Comparison of ENCODE assay signal across 18 cellular contexts in genomic region chr1:236185687-236186086, GRCh38.
"Had no signal": no experiment of that assay in that cellular context is flagged by ENCODE, and none has a peak within 500 bp of the region (broad histone marks: within the 10 kb centered on the region; RNA-seq: fewer than 3 reads in every experiment).

No MANE protein-coding gene starts in this region.

- H3K4me3 Mint-ChIP-seq: activated CD4-positive, alpha-beta T cell treated with anti-CD3 and anti-CD28 coated beads for 36 hours; activated CD8-positive, alpha-beta T cell treated with anti-CD3 and anti-CD28 coated beads, Interleukin-2, amount 10 ng/mL, durations not matched to agents 7 days and 5 days; naive thymus-derived CD8-positive, alpha-beta T cell; stimulated activated memory B cell treated with anti-CD40 and anti-IgM and Interleukin-4, amounts not matched to agents 10 μg/mL and 1 μg/mL and 100 μg/mL, for 72 hours had no signal

- H3K4me3 ChIP-seq: colonic mucosa, heart left ventricle, smooth muscle cell, upper lobe of left lung had no signal

- H3K9me3 ChIP-seq: colonic mucosa, neutrophil, upper lobe of left lung had no signal

- FAIRE-seq: islet of Langerhans had no signal

- ATAC-seq: activated CD4-positive, alpha-beta T cell treated with anti-CD3 and anti-CD28 coated beads for 36 hours; activated CD8-positive, alpha-beta T cell treated with anti-CD3 and anti-CD28 coated beads, Interleukin-2, amount 10 ng/mL, durations not matched to agents 7 days and 5 days; heart left ventricle; naive thymus-derived CD8-positive, alpha-beta T cell; right cardiac atrium; stimulated activated memory B cell treated with anti-CD40 and anti-IgM and Interleukin-4, amounts not matched to agents 10 μg/mL and 1 μg/mL and 100 μg/mL, for 72 hours had no signal

- H3K27ac ChIP-seq: colonic mucosa, heart left ventricle, neutrophil, upper lobe of left lung, VCaP had no signal

- H3K27me3 ChIP-seq: colonic mucosa, heart left ventricle, neutrophil, upper lobe of left lung had no signal

- H3K4me1 Mint-ChIP-seq: activated CD4-positive, alpha-beta T cell treated with anti-CD3 and anti-CD28 coated beads for 36 hours had no signal

- H3K27ac Mint-ChIP-seq: activated CD4-positive, alpha-beta T cell treated with anti-CD3 and anti-CD28 coated beads for 36 hours; activated CD8-positive, alpha-beta T cell treated with anti-CD3 and anti-CD28 coated beads, Interleukin-2, amount 10 ng/mL, durations not matched to agents 7 days and 5 days; stimulated activated memory B cell treated with anti-CD40 and anti-IgM and Interleukin-4, amounts not matched to agents 10 μg/mL and 1 μg/mL and 100 μg/mL, for 72 hours had no signal

- DNase-seq: activated CD4-positive, alpha-beta T cell treated with anti-CD3 and anti-CD28 coated beads for 36 hours; activated CD8-positive, alpha-beta memory T cell treated with anti-CD3 and anti-CD28 coated beads, Interleukin-2, amount 50 U/mL, for 48 hours; activated CD8-positive, alpha-beta T cell treated with anti-CD3 and anti-CD28 coated beads, Interleukin-2, amount 10 ng/mL, durations not matched to agents 7 days and 5 days; activated naive CD4-positive, alpha-beta T cell; caudate nucleus; colonic mucosa; effector CD8-positive, alpha-beta T cell; heart left ventricle; right cardiac atrium; substantia nigra; T1000; upper lobe of left lung had no signal

- H3K4me1 ChIP-seq: colonic mucosa, heart left ventricle, upper lobe of left lung had no signal

- H3K27me3 Mint-ChIP-seq: activated CD4-positive, alpha-beta T cell treated with anti-CD3 and anti-CD28 coated beads for 36 hours; naive thymus-derived CD8-positive, alpha-beta T cell; stimulated activated memory B cell treated with anti-CD40 and anti-IgM and Interleukin-4, amounts not matched to agents 10 μg/mL and 1 μg/mL and 100 μg/mL, for 72 hours had no signal

- H3K36me3 ChIP-seq: colonic mucosa, neutrophil had no signal
